In the genomic region with DNA sequence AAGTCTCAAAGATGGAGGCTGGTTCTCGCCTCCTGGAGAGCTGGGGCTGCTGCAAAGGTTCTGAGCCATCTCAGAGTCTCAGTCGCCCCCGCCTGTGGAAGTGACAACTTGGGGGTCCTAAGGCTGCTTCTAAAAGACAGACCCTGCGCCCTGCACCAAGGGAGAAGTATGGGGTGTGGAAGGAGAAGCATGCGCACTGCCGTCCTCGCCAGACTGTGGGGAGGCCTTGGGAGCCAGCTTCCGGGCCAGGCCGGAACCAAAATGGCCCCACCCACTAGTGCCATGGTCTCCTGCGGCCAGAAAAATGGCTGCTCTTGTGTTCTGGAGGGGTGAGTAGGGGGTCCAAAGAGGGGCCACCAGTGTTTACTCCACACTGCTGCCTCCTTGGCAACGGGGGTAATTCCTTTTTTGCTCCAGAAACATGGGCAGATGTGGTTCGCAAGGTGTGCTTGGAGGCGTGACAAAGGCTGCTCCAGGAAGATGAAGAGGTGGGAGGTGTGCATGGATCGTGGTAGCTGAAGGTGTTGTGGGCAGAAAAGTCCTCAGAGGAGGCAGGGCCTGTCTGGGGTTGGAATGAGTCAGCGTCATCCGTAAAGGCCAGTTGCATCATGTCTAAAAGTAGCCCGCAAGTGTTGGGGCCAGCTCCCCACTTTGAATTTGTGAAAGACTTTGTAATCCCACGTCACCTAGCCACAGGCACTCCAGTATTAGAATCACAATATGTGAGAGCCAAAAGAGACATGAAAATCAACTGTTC, we compare ENCODE assay signal across 8 cellular contexts.
DNase-seq lines count a peak whose midpoint lies in the region; ATAC-seq and TF ChIP-seq lines count a peak whose summit lies in the region.

No MANE protein-coding gene starts in this region.

- peaks cover 29% of the 10 kb centered on the region for H3K4me1 Mint-ChIP-seq in nephron progenitor cell

- ATAC-seq in GM19035 (IDR thresholded peaks at IDR 0.05; ENCODE audit: unreplicated experiment) (peak; percentile 85), HG03066 (IDR thresholded peaks at IDR 0.05; ENCODE audit: low read depth, unreplicated experiment) (peak; percentile 75)

- peaks cover 25% of the 10 kb centered on the region for H3K9me3 Mint-ChIP-seq in nephron progenitor cell

- no peaks in the 10 kb centered on the region for H3K27me3 Mint-ChIP-seq in nephron progenitor cell (ENCODE audit: low read depth, poor library complexity)

- no peak for TF ChIP-seq CTCF in nephron progenitor cell (IDR thresholded peaks at IDR 0.05)

- no peak overlapping the region for H3K27ac ChIP-seq in caudate nucleus (ENCODE audit: low read depth, low read length)

- H3K4me3 Mint-ChIP-seq in nephron progenitor cell = no peak overlapping the region

- H3K36me3 Mint-ChIP-seq in nephron progenitor cell (ENCODE audit: low read depth) = peaks cover 16% of the 10 kb centered on the region

- peak; percentile 37 for DNase-seq in SHP77 treated with DMSO at 0.1 percent for 48 hours (lab: John Stamatoyannopoulos, UW)
- no peak for DNase-seq in nephron progenitor cell
- no peak for DNase-seq in GM03348 (ENCODE audit: low spot score)
- DNase-seq in GM19240 (ENCODE audit: insufficient read length, low spot score) = no peak
- no peak for DNase-seq in caudate nucleus (lab: John Stamatoyannopoulos, UW)
- no peak for DNase-seq in putamen (ENCODE audit: low spot score)

- H3K27ac Mint-ChIP-seq in nephron progenitor cell = peak overlapping the region; percentile 99
